23 cellular contexts compared by ENCODE assay signal in the genomic region with DNA sequence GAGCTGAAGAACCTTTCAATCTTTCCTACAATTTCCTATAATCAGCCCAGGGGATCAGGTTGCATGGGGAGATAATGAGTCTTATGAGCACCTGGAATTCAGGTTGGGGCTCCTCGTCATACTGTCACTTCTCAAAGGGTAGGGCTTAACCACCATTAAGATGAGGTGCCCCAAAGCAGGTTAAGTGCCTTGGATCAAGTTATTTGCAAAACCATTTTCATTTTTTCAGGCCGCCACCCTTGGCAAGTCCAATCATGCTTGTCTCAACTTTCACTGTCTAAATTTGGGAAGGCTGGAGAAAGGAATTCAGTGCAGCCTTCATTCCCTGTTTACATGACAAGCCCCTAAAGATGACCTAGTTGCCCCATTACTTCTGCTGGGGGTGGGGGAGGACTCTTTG. TPM values are rescaled to one million over a fixed set of nuclear protein-coding genes. Genes with fewer than 3 reads are reported as not detected.
A peak's percentile ranks its signal among the peaks of the same experiment; 100 is the strongest.
DNase-seq lines count a peak whose midpoint lies in the region; ATAC-seq and TF ChIP-seq lines count a peak whose summit lies in the region.
"Had no signal": no experiment of that assay in that cellular context is flagged by ENCODE, and none has a peak within 500 bp of the region (broad histone marks: within the 10 kb centered on the region; RNA-seq: fewer than 3 reads in every experiment).

No MANE protein-coding gene starts in this region.

- TF ChIP-seq CTCF in prostate gland (IDR thresholded peaks at IDR 0.05) (no peak), osteoblast (IDR thresholded peaks at IDR 0.05; ENCODE audit: extremely low read depth, low read depth, low read length) (no peak)

- H3K4me2 ChIP-seq in osteoblast (ENCODE audit: insufficient read depth, low read length) = no peak overlapping the region

- TF ChIP-seq POLR2A in prostate gland (IDR thresholded peaks at IDR 0.05) = no peak

- no peaks in the 10 kb centered on the region for H3K79me2 ChIP-seq in osteoblast (ENCODE audit: insufficient read depth, low read length)

- H3K9me3 ChIP-seq in prostate gland = no peaks in the 10 kb centered on the region
- H3K9me3 ChIP-seq in osteoblast (ENCODE audit: low read depth, low read length) = no peaks in the 10 kb centered on the region
- H3K9me3 ChIP-seq: psoas muscle, spleen had no signal

- peak overlapping the region; percentile 71 for H3K27ac ChIP-seq in epithelial cell of prostate
- H3K27ac ChIP-seq in prostate gland = peak overlapping the region; percentile 21 to 53
- no peak overlapping the region for H3K27ac ChIP-seq in osteoblast (ENCODE audit: low read depth, low read length)
- H3K27ac ChIP-seq: psoas muscle, spleen had no signal

- H4K20me1 ChIP-seq in osteoblast (ENCODE audit: insufficient read depth, low read length) = no peaks in the 10 kb centered on the region

- H3K4me3 ChIP-seq in prostate gland = no peak overlapping the region
- no peak overlapping the region for H3K4me3 ChIP-seq in osteoblast (ENCODE audit: insufficient read depth, low read length)
- H3K4me3 ChIP-seq: dorsolateral prefrontal cortex, psoas muscle, spleen had no signal

- DNase-seq in NCI-H1105 (lab: John Stamatoyannopoulos, UW) = peak; percentile 45
- peak; percentile 43 for DNase-seq in NCI-H2171 (lab: John Stamatoyannopoulos, UW)
- peak; percentile 24 for DNase-seq in epithelial cell of prostate (ENCODE audit: low read depth, low spot score)
- DNase-seq in prostate gland (ENCODE audit: low spot score) = peak; percentile 44
- DNase-seq in osteoblast (ENCODE audit: insufficient read length, low spot score, missing footprints) = no peak
- no peak for DNase-seq in hepatic stellate cell (ENCODE audit: low spot score)
- DNase-seq: activated CD4-positive, alpha-beta T cell treated with anti-CD3 and anti-CD28 coated beads, Interleukin-2, amount 10 ng/mL, durations not matched to agents 24 days and 14 days; activated CD8-positive, alpha-beta memory T cell treated with anti-CD3 and anti-CD28 coated beads, Interleukin-2, amount 50 U/mL, for 4 hours; activated gamma-delta T cell treated with Interleukin-2 at 50 U/mL for 16 hours; amniotic stem cell; Calu3; caudate nucleus; dorsolateral prefrontal cortex; GDM1; head of caudate nucleus; natural killer cell; psoas muscle; spleen; stimulated activated CD8-positive, alpha-beta memory T cell treated with anti-CD3 and anti-CD28 coated beads, Interleukin-4, amount 100 ng/mL, for 48 hours; substantia nigra had no signal

- H3K4me1 ChIP-seq in prostate gland (replicated peaks) (peaks cover 14% of the 10 kb centered on the region), osteoblast (ENCODE audit: insufficient read depth, low read length) (peaks cover 22% of the 10 kb centered on the region)
- H3K4me1 ChIP-seq: psoas muscle had no signal

- WGBS in prostate gland = 51% methylated on average over 2 of the region's 2 CpGs

- intact Hi-C loops in prostate gland (cut with DNase I) = no loop called here

- no peak for ATAC-seq in GM19452 (IDR thresholded peaks at IDR 0.05; ENCODE audit: unreplicated experiment)
- ATAC-seq: HepG2, natural killer cell, psoas muscle, Right ventricle myocardium inferior had no signal

- H3K27me3 ChIP-seq in prostate gland (replicated peaks; ENCODE audit: insufficient read depth) = no peaks in the 10 kb centered on the region
- no peaks in the 10 kb centered on the region for H3K27me3 ChIP-seq in osteoblast (ENCODE audit: insufficient read depth, low read length)
- H3K27me3 ChIP-seq: dorsolateral prefrontal cortex, spleen had no signal

- H3K36me3 ChIP-seq in prostate gland (no peaks in the 10 kb centered on the region), osteoblast (ENCODE audit: insufficient read depth, low read length) (no peaks in the 10 kb centered on the region)
- H3K36me3 ChIP-seq: spleen had no signal

- H2AFZ ChIP-seq in osteoblast (ENCODE audit: low read length) = no peak overlapping the region

RNA-seq across cellular contexts. Expression of a gene that starts 44.9 kb away (rescaled TPM):
- total RNA-seq in prostate gland (10 to 100 TPM; 13.1 to 28.6 TPM), osteoblast (38.0 and 47.4 TPM in 2 replicates)

Comparison
In these comparisons a context has a peak if more than half of its experiments do, and no peak if none do; other contexts are left out.
1. DNase-seq: peak in NCI-H1105 (single experiment), NCI-H2171 (single experiment), epithelial cell of prostate (single experiment) and prostate gland (single experiment); none in osteoblast (single experiment) and hepatic stellate cell (single experiment).